ENCODE assay signal across 10 cellular contexts in genomic region chr1:241520080-241520465, GRCh38. TPM values are rescaled to one million over a fixed set of nuclear protein-coding genes. Genes with fewer than 3 reads are reported as not detected.
DNase-seq lines count a peak whose midpoint lies in the region; ATAC-seq and TF ChIP-seq lines count a peak whose summit lies in the region.
"Had no signal": no experiment of that assay in that cellular context is flagged by ENCODE, and none has a peak within 500 bp of the region (broad histone marks: within the 10 kb centered on the region; RNA-seq: fewer than 3 reads in every experiment).

No MANE protein-coding gene starts in this region.

- peaks cover 13% of the 10 kb centered on the region for H3K4me1 Mint-ChIP-seq in activated T-cell treated with anti-CD3 and anti-CD28 coated beads, Interleukin-2, amount 50 U/mL, for 72 hours (ENCODE audit: low read depth)

- TF ChIP-seq CTCF in cardiac fibroblast (IDR thresholded peaks at IDR 0.05; ENCODE audit: low read depth, low read length) (no peak), transverse colon (IDR thresholded peaks at IDR 0.05) (no peak)

- no peak overlapping the region for H2BK5ac ChIP-seq in mesenchymal stem cell (ENCODE audit: low read depth, low read length, poor library complexity, severe bottlenecking)

- H3K4me3 Mint-ChIP-seq in activated T-cell treated with anti-CD3 and anti-CD28 coated beads, Interleukin-2, amount 50 U/mL, for 72 hours: no peak overlapping the region
- H3K4me3 Mint-ChIP-seq: activated CD4-positive, alpha-beta T cell treated with anti-CD3 and anti-CD28 coated beads, Interleukin-2, amount 10 ng/mL, durations not matched to agents 24 days and 14 days had no signal

- H3K4me2 ChIP-seq in mesenchymal stem cell (ENCODE audit: low read length, poor library complexity, severe bottlenecking): no peak overlapping the region

- H3K4ac ChIP-seq in mesenchymal stem cell (ENCODE audit: low read depth in 1 of 2, low read length in 2 of 2): no peak overlapping the region

- no peak overlapping the region for H3K23ac ChIP-seq in mesenchymal stem cell (ENCODE audit: low read length in 2 of 2)

- ATAC-seq in activated T-cell treated with anti-CD3 and anti-CD28 coated beads, Interleukin-2, amount 50 U/mL, for 72 hours (replicated peaks in 1 of 2): no peak

- H4K91ac ChIP-seq in mesenchymal stem cell (ENCODE audit: low read length): no peak overlapping the region

- H2AFZ ChIP-seq in mesenchymal stem cell (ENCODE audit: low read depth, low read length): no peak overlapping the region

- in situ Hi-C loops in transverse colon (cut with MboI; ENCODE audit: low pct_ligation_motif_present in 1 of 4, low pct_unique_long_range_greater_than_20kb in 1 of 4, low sequenced_read_pairs in 3 of 4): loop anchor here in 1 of 4 donors (25.0 kb wide), 1 partner anchor 317 kb away; the partner anchor contains the start of gene EXO1

- peaks cover 0 to 14% of the 10 kb centered on the region in 2 experiments for H3K27me3 ChIP-seq in mesenchymal stem cell (ENCODE audit: control insufficient read depth in 1 of 2, insufficient read depth in 1 of 2, low read length in 2 of 2)
- H3K27me3 ChIP-seq in transverse colon: peaks cover 34% of the 10 kb centered on the region

- intact Hi-C loops in transverse colon (cut with DNase I; ENCODE audit: low total_unique reads): no loop called here

- H3K18ac ChIP-seq in mesenchymal stem cell (ENCODE audit: low read depth in 1 of 2, low read length in 2 of 2): no peak overlapping the region

- no peak overlapping the region for H2BK12ac ChIP-seq in mesenchymal stem cell (ENCODE audit: low read length in 2 of 2)

- peaks cover 0 to 7% of the 10 kb centered on the region in 2 donors for H3K36me3 Mint-ChIP-seq in activated T-cell treated with anti-CD3 and anti-CD28 coated beads, Interleukin-2, amount 50 U/mL, for 72 hours (ENCODE audit: insufficient read depth in 2 of 2)

- no peak overlapping the region for H2BK15ac ChIP-seq in mesenchymal stem cell (ENCODE audit: low read depth, poor library complexity, severe bottlenecking)

- H3K9me3 Mint-ChIP-seq in activated T-cell treated with anti-CD3 and anti-CD28 coated beads, Interleukin-2, amount 50 U/mL, for 72 hours: no peaks in the 10 kb centered on the region
- H3K9me3 Mint-ChIP-seq: activated CD4-positive, alpha-beta T cell treated with anti-CD3 and anti-CD28 coated beads, Interleukin-2, amount 10 ng/mL, durations not matched to agents 24 days and 14 days; naive B cell had no signal

- no peak for DNase-seq in activated T-cell treated with anti-CD3 and anti-CD28 coated beads, Interleukin-2, amount 50 U/mL, for 72 hours
- DNase-seq in activated T-cell treated with anti-CD3 and anti-CD28 coated beads for 4 hours (no peak), cardiac fibroblast (ENCODE audit: low read depth in 2 of 2) (no peak), mesenchymal stem cell (no peak), transverse colon (no peak), mucosa of gallbladder (ENCODE audit: low spot score) (no peak), NCI-H1105 (lab: John Stamatoyannopoulos, UW) (no peak)
- DNase-seq in activated CD4-positive, CD25-positive, alpha-beta regulatory T cell treated with anti-CD3 and anti-CD28 coated beads, Interleukin-2, amount 50 U/mL, for 72 hours: no peak

- no peak overlapping the region for H2AK5ac ChIP-seq in mesenchymal stem cell (ENCODE audit: low read length, severe bottlenecking)

- no CpG with 5 or more reads among the region's 6 CpGs for WGBS in mesenchymal stem cell
- WGBS in transverse colon (ENCODE audit: low coverage in 1 of 2), 2 donors: 4 to 9% methylated on average over 6 of the region's 6 CpGs

- peaks cover 24% of the 10 kb centered on the region for H3K27me3 Mint-ChIP-seq in activated T-cell treated with anti-CD3 and anti-CD28 coated beads, Interleukin-2, amount 50 U/mL, for 72 hours (ENCODE audit: low read depth)

- peaks cover 6% of the 10 kb centered on the region for H3K79me1 ChIP-seq in mesenchymal stem cell (replicated peaks; ENCODE audit: low read length, poor library complexity, severe bottlenecking)

- peak overlapping the region; percentile 30 for H3K27ac Mint-ChIP-seq in activated T-cell treated with anti-CD3 and anti-CD28 coated beads, Interleukin-2, amount 50 U/mL, for 72 hours
- H3K27ac Mint-ChIP-seq: activated CD4-positive, alpha-beta T cell treated with anti-CD3 and anti-CD28 coated beads, Interleukin-2, amount 10 ng/mL, durations not matched to agents 24 days and 14 days had no signal

- peak overlapping the region; percentile 90 for H3K9ac ChIP-seq in mesenchymal stem cell (ENCODE audit: low read length)

- no peak for TF ChIP-seq EP300 in transverse colon (IDR thresholded peaks at IDR 0.05; ENCODE audit: low read depth)

- H3K36me3 ChIP-seq in mesenchymal stem cell (ENCODE audit: control insufficient read depth in 1 of 2, insufficient read depth in 2 of 2, low read depth in 1 of 2, low read length in 2 of 2) (peaks cover 0 to 9% of the 10 kb centered on the region in 2 experiments), transverse colon (no peaks in the 10 kb centered on the region)

- H2BK120ac ChIP-seq in mesenchymal stem cell (ENCODE audit: low read depth, low read length): no peak overlapping the region

- H3K14ac ChIP-seq in mesenchymal stem cell (ENCODE audit: low read length in 2 of 2): no peak overlapping the region

- no peak overlapping the region for H4K8ac ChIP-seq in mesenchymal stem cell (ENCODE audit: low read length)

- H3K4me3 ChIP-seq in cardiac fibroblast (replicated peaks in 1 of 2; ENCODE audit: low read depth in 2 of 2, low read length in 2 of 2) (peak overlapping the region; percentile 21 to 92), mesenchymal stem cell (ENCODE audit: insufficient read depth in 1 of 2, low read depth in 1 of 2, low read length in 2 of 2) (peak overlapping the region in 1 of 2 experiments; percentile 85), transverse colon (peak overlapping the region; percentile 1 to 90 (median 84))

- peaks cover 1% of the 10 kb centered on the region for H3K4me1 ChIP-seq in mesenchymal stem cell (ENCODE audit: control insufficient read depth, insufficient read depth, low read depth, low read length)
- H3K4me1 ChIP-seq in transverse colon: peaks cover 9 to 23% (median 12%) of the 10 kb centered on the region in 4 donors

- no peak for TF ChIP-seq POLR2A in transverse colon (IDR thresholded peaks at IDR 0.05)

- H3K9me3 ChIP-seq in mesenchymal stem cell (ENCODE audit: control insufficient read depth, low read length) (no peaks in the 10 kb centered on the region), transverse colon (no peaks in the 10 kb centered on the region)

- H3K27ac ChIP-seq in mesenchymal stem cell (ENCODE audit: low read length, poor library complexity, severe bottlenecking): no peak overlapping the region
- peak overlapping the region; percentile 92 to 96 (median 92) for H3K27ac ChIP-seq in transverse colon

RNA-seq across cellular contexts. Expression of gene FH, which starts 0.5 kb away (rescaled TPM):
- total RNA-seq in activated T-cell treated with anti-CD3 and anti-CD28 coated beads, Interleukin-2, amount 50 U/mL, for 72 hours: 10 to 100 TPM; 62.0 to 72.6 TPM
- 40.5 TPM for polyA plus RNA-seq in mesenchymal stem cell (2013, experiment 1 of 2)
- polyA plus RNA-seq in mesenchymal stem cell (2013, experiment 2 of 2): 41.6 TPM
- 10 to 100 TPM; 21.7 to 83.8 (median 42.0) TPM for total RNA-seq in transverse colon
- total RNA-seq in mucosa of gallbladder: 44.0 TPM

RNA-seq across cellular contexts. Expression of gene KMO, which starts 12.1 kb away (rescaled TPM):
- total RNA-seq in activated T-cell treated with anti-CD3 and anti-CD28 coated beads, Interleukin-2, amount 50 U/mL, for 72 hours: under 1 TPM in 1 of 2 donors, not detected in 1; 0.21 TPM
- polyA plus RNA-seq in mesenchymal stem cell (2013, experiment 1 of 2): 0.18 TPM
- 0.10 TPM for polyA plus RNA-seq in mesenchymal stem cell (2013, experiment 2 of 2)
- total RNA-seq in transverse colon: 1 to 10 TPM in 1 of 4 donors, under 1 TPM in 1, not detected in 2; under 0.01 to 2.5 TPM
- total RNA-seq in mucosa of gallbladder: 0.83 TPM
- total RNA-seq: activated CD4-positive, alpha-beta T cell treated with anti-CD3 and anti-CD28 coated beads, Interleukin-2, amount 10 ng/mL, durations not matched to agents 24 days and 14 days had no signal
